Comparison of ENCODE assay signal across 10 cellular contexts in genomic region chr12:119178544-119179334, GRCh38.
DNase-seq lines count a peak whose midpoint lies in the region; ATAC-seq and TF ChIP-seq lines count a peak whose summit lies in the region.
"Had no signal": no experiment of that assay in that cellular context is flagged by ENCODE, and none has a peak within 500 bp of the region (broad histone marks: within the 10 kb centered on the region; RNA-seq: fewer than 3 reads in every experiment).

A gene with protein sequence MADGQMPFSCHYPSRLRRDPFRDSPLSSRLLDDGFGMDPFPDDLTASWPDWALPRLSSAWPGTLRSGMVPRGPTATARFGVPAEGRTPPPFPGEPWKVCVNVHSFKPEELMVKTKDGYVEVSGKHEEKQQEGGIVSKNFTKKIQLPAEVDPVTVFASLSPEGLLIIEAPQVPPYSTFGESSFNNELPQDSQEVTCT (plus strand): TSS chr12:119178931. CDS start chr12:119179313, 382 bp downstream.

- H3K4me1 ChIP-seq in RWPE2 (ENCODE audit: insufficient read depth, poor library complexity, severe bottlenecking) (no peaks in the 10 kb centered on the region), muscle layer of duodenum (ENCODE audit: control insufficient read depth in 1 of 2, insufficient read depth in 2 of 2, low read length in 2 of 2) (peaks cover 0 to 23% of the 10 kb centered on the region in 2 donors)

- H3K36me3 ChIP-seq in RWPE2 (ENCODE audit: low read depth) = no peaks in the 10 kb centered on the region
- peaks cover 0 to 5% of the 10 kb centered on the region in 2 donors for H3K36me3 ChIP-seq in muscle layer of duodenum (ENCODE audit: control insufficient read depth in 1 of 2, insufficient read depth in 2 of 2, low read length in 2 of 2)

- DNase-seq in ELR (ENCODE audit: low read depth) = peak; percentile 53
- DNase-seq in RWPE2 (ENCODE audit: low spot score) = no peak
- DNase-seq in fibroblast of peridontal ligament (ENCODE audit: extremely low read depth) = peak; percentile 52
- no peak for DNase-seq in UCSD-AML1 (lab: John Stamatoyannopoulos, UW; ENCODE audit: unreplicated experiment)
- DNase-seq in NK-92 treated with Interleukin-12 subunit alpha and Interleukin-12 subunit beta, amount 100 ng/mL, for 24 hours (lab: John Stamatoyannopoulos, UW) = no peak
- DNase-seq in CD1c-positive myeloid dendritic cell (ENCODE audit: extremely low spot score) = no peak
- DNase-seq: naive B cell had no signal

- no peak within 1 kb of the TSS for H3K4me3 ChIP-seq in RWPE2 (ENCODE audit: severe bottlenecking)
- H3K4me3 ChIP-seq in muscle layer of duodenum (ENCODE audit: low read depth in 1 of 2, low read length in 2 of 2) = peak within 1 kb of the TSS; percentile 67 to 79

- H3K9me3 ChIP-seq in RWPE2 (ENCODE audit: severe bottlenecking) (no peaks in the 10 kb centered on the region), muscle layer of duodenum (ENCODE audit: control insufficient read depth in 1 of 2, low read length in 2 of 2) (no peaks in the 10 kb centered on the region)

- H3K27me3 ChIP-seq in RWPE2 (ENCODE audit: insufficient read depth, poor library complexity, severe bottlenecking) = no peaks in the 10 kb centered on the region
- no peaks in the 10 kb centered on the region for H3K27me3 ChIP-seq in muscle layer of duodenum (ENCODE audit: low read depth, low read length)

- no peak for TF ChIP-seq CTCF in RWPE2 (IDR thresholded peaks at IDR 0.05; ENCODE audit: poor library complexity, severe bottlenecking)

- no peak within 1 kb of the TSS for H3K27ac ChIP-seq in RWPE2 (ENCODE audit: poor library complexity, severe bottlenecking)
- H3K27ac ChIP-seq in muscle layer of duodenum (ENCODE audit: low read length) = peak within 1 kb of the TSS; percentile 86
- H3K27ac ChIP-seq: HL-60 had no signal

- ATAC-seq in RWPE2 (ENCODE audit: low read depth) (peak; percentile 80), HG02973 (IDR thresholded peaks at IDR 0.05; ENCODE audit: unreplicated experiment) (no peak)

Comparison
In these comparisons a context has a peak if more than half of its experiments do, and no peak if none do; other contexts are left out.
1. DNase-seq: peak in ELR (single experiment) and fibroblast of peridontal ligament (single experiment); none in RWPE2 (single experiment), UCSD-AML1 (single experiment), NK-92 treated with Interleukin-12 subunit alpha and Interleukin-12 subunit beta, amount 100 ng/mL, for 24 hours (single experiment) and CD1c-positive myeloid dendritic cell (single experiment).